Comparison of ENCODE assay signal across 36 cellular contexts in genomic region chr7:43364391-43364790, GRCh38.
"Had no signal": no experiment of that assay in that cellular context is flagged by ENCODE, and none has a peak within 500 bp of the region (broad histone marks: within the 10 kb centered on the region; RNA-seq: fewer than 3 reads in every experiment).

No MANE protein-coding gene starts in this region.

- H3K36me3 ChIP-seq: brain microvascular endothelial cell, cardiac muscle cell, colonic mucosa, SJSA1 had no signal

- H3K27ac ChIP-seq: brain microvascular endothelial cell, cardiac muscle cell, colonic mucosa, SJSA1, VCaP had no signal

- H3K36me3 Mint-ChIP-seq: activated CD4-positive, alpha-beta memory T cell treated with anti-CD3 and anti-CD28 coated beads for 36 hours; activated naive CD8-positive, alpha-beta T cell treated with anti-CD3 and anti-CD28 coated beads for 36 hours had no signal

- H3K4me1 ChIP-seq: colonic mucosa, SJSA1 had no signal

- H3K4me3 ChIP-seq: cardiac muscle cell, colonic mucosa, SJSA1 had no signal

- H3K9ac ChIP-seq: SK-N-SH had no signal

- H3K27me3 ChIP-seq: brain microvascular endothelial cell, cardiac muscle cell, colonic mucosa, SJSA1 had no signal

- H3K27me3 Mint-ChIP-seq: activated B cell treated with CpG ODN at 0.5 μM for 24 hours; central memory CD8-positive, alpha-beta T cell had no signal

- H3K9me3 Mint-ChIP-seq: activated B cell treated with CpG ODN at 0.5 μM for 24 hours; activated CD4-positive, alpha-beta memory T cell treated with anti-CD3 and anti-CD28 coated beads for 36 hours; activated naive CD8-positive, alpha-beta T cell treated with anti-CD3 and anti-CD28 coated beads for 36 hours; activated T-cell treated with anti-CD3 and anti-CD28 coated beads, Interleukin-2, amount 50 U/mL, for 72 hours; activated T-helper 17 cell treated with anti-CD3 and anti-CD28 coated beads, Interleukin-2, amount 50 U/mL, for 72 hours; central memory CD8-positive, alpha-beta T cell; IgD-negative memory B cell; T-helper 1 cell treated with Interleukin-12 subunit alpha and Interleukin-12 subunit beta and Interleukin-4 antibody, amounts not matched to agents 30 μg/mL and 1 μg/mL, for 36 hours had no signal

- H3K4me2 ChIP-seq: SK-N-SH had no signal

- H3K27ac Mint-ChIP-seq: activated B cell treated with CpG ODN at 0.5 μM for 24 hours; activated CD4-positive, alpha-beta memory T cell treated with anti-CD3 and anti-CD28 coated beads for 36 hours; activated naive CD8-positive, alpha-beta T cell treated with anti-CD3 and anti-CD28 coated beads for 36 hours; activated T-cell treated with anti-CD3 and anti-CD28 coated beads, Interleukin-2, amount 50 U/mL, for 72 hours; activated T-helper 17 cell treated with anti-CD3 and anti-CD28 coated beads, Interleukin-2, amount 50 U/mL, for 72 hours; IgD-negative memory B cell; T-helper 1 cell treated with Interleukin-12 subunit alpha and Interleukin-12 subunit beta and Interleukin-4 antibody, amounts not matched to agents 30 μg/mL and 1 μg/mL, for 36 hours had no signal

- H3K9me3 ChIP-seq: colonic mucosa, SJSA1, SK-N-SH had no signal

- H3K4me1 Mint-ChIP-seq: activated B cell treated with CpG ODN at 0.5 μM for 24 hours; activated naive CD8-positive, alpha-beta T cell treated with anti-CD3 and anti-CD28 coated beads for 36 hours; activated T-helper 17 cell treated with anti-CD3 and anti-CD28 coated beads, Interleukin-2, amount 50 U/mL, for 72 hours; central memory CD8-positive, alpha-beta T cell; IgD-negative memory B cell had no signal

- H3K4me3 Mint-ChIP-seq: activated B cell treated with CpG ODN at 0.5 μM for 24 hours; activated CD4-positive, alpha-beta memory T cell treated with anti-CD3 and anti-CD28 coated beads for 36 hours; activated naive CD8-positive, alpha-beta T cell treated with anti-CD3 and anti-CD28 coated beads for 36 hours; activated T-cell treated with anti-CD3 and anti-CD28 coated beads, Interleukin-2, amount 50 U/mL, for 72 hours; activated T-helper 17 cell treated with anti-CD3 and anti-CD28 coated beads, Interleukin-2, amount 50 U/mL, for 72 hours; central memory CD8-positive, alpha-beta T cell; IgD-negative memory B cell; T-helper 1 cell treated with Interleukin-12 subunit alpha and Interleukin-12 subunit beta and Interleukin-4 antibody, amounts not matched to agents 30 μg/mL and 1 μg/mL, for 36 hours had no signal

- DNase-seq: activated B cell treated with CpG ODN at 0.5 μM for 24 hours; activated CD4-positive, alpha-beta memory T cell treated with anti-CD3 and anti-CD28 coated beads for 36 hours; activated CD4-positive, alpha-beta T cell treated with anti-CD3 and anti-CD28 coated beads for 4 hours; activated CD4-positive, alpha-beta T cell treated with anti-CD3 and anti-CD28 coated beads, Interleukin-2, amount 50 U/mL, for 1 hour; activated CD4-positive, CD25-positive, alpha-beta regulatory T cell treated with anti-CD3 and anti-CD28 coated beads, Interleukin-2, amount 50 U/mL, for 72 hours; activated CD8-positive, alpha-beta memory T cell treated with anti-CD3 and anti-CD28 coated beads, Interleukin-2, amount 50 U/mL, for 4 hours; activated effector memory CD4-positive, alpha-beta T cell treated with anti-CD3 and anti-CD28 coated beads, Interleukin-2, amount 50 U/mL, for 16 hours; activated naive CD4-positive, alpha-beta T cell; activated naive CD4-positive, alpha-beta T cell treated with anti-CD3 and anti-CD28 coated beads, Interleukin-2, amount 50 U/mL, for 16 hours; activated naive CD8-positive, alpha-beta T cell treated with anti-CD3 and anti-CD28 coated beads for 36 hours; activated T-cell treated with anti-CD3 and anti-CD28 coated beads, Interleukin-2, amount 50 U/mL, for 72 hours; amniotic stem cell; aorta; brain microvascular endothelial cell; colonic mucosa; KG1; MM.1S; MV-4-11; NCI-H1092 treated with DMSO at 0.1 percent for 48 hours; NCI-H1694; NCI-H1930; NCI-H2081 treated with DMSO at 0.1 percent for 48 hours; NCI-H2171 treated with DMSO at 0.1 percent for 48 hours; NCI-H2227 treated with DMSO at 0.1 percent for 48 hours; NCI-H524 treated with DMSO at 0.1 percent for 48 hours; NCI-H774; SHP77 treated with DMSO at 0.1 percent for 48 hours; SK-N-SH; T-helper 9 cell had no signal
